15 cellular contexts compared by ENCODE assay signal in the genomic region with DNA sequence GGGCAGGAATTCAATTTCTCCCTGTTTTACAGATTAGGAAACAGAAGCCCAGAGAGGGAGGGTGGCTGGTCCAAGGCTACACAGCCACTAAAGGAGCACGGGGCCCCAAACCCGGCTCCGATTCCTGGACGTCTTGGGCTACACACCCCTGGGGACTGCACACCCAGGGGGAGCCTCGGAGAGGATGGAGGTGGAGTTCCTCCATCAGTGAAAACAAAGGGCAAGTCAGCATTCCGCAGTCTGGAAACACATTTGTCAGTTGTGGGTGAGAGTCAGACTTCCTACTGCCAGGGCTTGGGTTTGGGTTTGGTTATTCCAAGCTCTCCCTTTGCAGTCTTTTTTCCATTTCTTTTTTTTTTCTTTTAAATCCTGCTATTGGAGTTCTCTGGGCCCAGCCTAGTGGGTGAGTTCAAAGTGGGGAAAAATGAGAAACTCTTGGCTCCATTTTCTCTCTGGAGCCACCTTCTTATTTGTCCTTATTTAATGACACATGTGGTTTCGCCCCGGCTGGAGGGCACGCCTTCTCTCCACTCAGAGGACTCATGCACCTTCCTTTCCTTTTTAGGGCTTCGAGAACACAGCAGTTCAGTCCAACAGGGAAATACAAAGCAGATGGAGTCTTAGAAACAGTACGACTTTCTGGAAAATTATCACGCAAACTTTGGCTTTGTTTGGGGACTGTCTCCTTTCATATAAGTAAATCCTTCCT. TPM values are rescaled to one million over a fixed set of nuclear protein-coding genes. Genes with fewer than 3 reads are reported as not detected.
DNase-seq lines count a peak whose midpoint lies in the region; ATAC-seq and TF ChIP-seq lines count a peak whose summit lies in the region.
"Had no signal": no experiment of that assay in that cellular context is flagged by ENCODE, and none has a peak within 500 bp of the region (broad histone marks: within the 10 kb centered on the region; RNA-seq: fewer than 3 reads in every experiment).

No MANE protein-coding gene starts in this region.

- H3K9me3 ChIP-seq in ascending aorta (no peaks in the 10 kb centered on the region), hepatocyte (ENCODE audit: low read depth) (no peaks in the 10 kb centered on the region), psoas muscle (no peaks in the 10 kb centered on the region)
- H3K9me3 ChIP-seq: colonic mucosa, right lobe of liver had no signal

- no peaks in the 10 kb centered on the region for H3K79me2 ChIP-seq in hepatocyte

- no peaks in the 10 kb centered on the region for H3K36me3 ChIP-seq in ascending aorta
- H3K36me3 ChIP-seq in hepatocyte (replicated peaks; ENCODE audit: insufficient read depth, low read depth), result no peaks in the 10 kb centered on the region
- H3K36me3 ChIP-seq in psoas muscle (ENCODE audit: insufficient read depth in 1 of 2, low read depth in 1 of 2), result peaks cover 0 to 4% of the 10 kb centered on the region in 2 donors
- H3K36me3 ChIP-seq: colonic mucosa, right lobe of liver had no signal

- H3K4me3 ChIP-seq in ascending aorta (peak overlapping the region; percentile 7 to 46), hepatocyte (no peak overlapping the region), psoas muscle (no peak overlapping the region)
- H3K4me3 ChIP-seq: colonic mucosa, right lobe of liver had no signal

- no peaks in the 10 kb centered on the region for H4K20me1 ChIP-seq in hepatocyte (ENCODE audit: insufficient read depth, poor library complexity, severe bottlenecking)

- H3K4me1 ChIP-seq in ascending aorta, result peaks cover 15 to 57% of the 10 kb centered on the region in 2 donors
- peaks cover 4% of the 10 kb centered on the region for H3K4me1 ChIP-seq in hepatocyte (ENCODE audit: insufficient read depth)
- no peaks in the 10 kb centered on the region for H3K4me1 ChIP-seq in psoas muscle
- H3K4me1 ChIP-seq: colonic mucosa, right lobe of liver had no signal

- DNase-seq in AG09319 (ENCODE audit: extremely low read depth, low read depth) (peak; percentile 69), ascending aorta (ENCODE audit: low spot score in 2 of 2) (peak; percentile 64 to 93), hepatocyte (ENCODE audit: low spot score) (no peak), psoas muscle (no peak), KBM-7 (no peak)
- DNase-seq: activated T-cell treated with anti-CD3 and anti-CD28 coated beads, Interleukin-2, amount 50 U/mL, for 72 hours; colonic mucosa; naive B cell; NCI-H2029 treated with DMSO at 0.1 percent for 48 hours; NCI-H774 had no signal

- H3K27ac ChIP-seq in ascending aorta (peak overlapping the region; percentile 98), hepatocyte (peak overlapping the region; percentile 89), psoas muscle (peak overlapping the region; percentile 3)
- H3K27ac ChIP-seq: colonic mucosa had no signal

- WGBS in hepatocyte (ENCODE audit: low lambda C conversion rate, missing lambda C conversion rate), result 70% methylated on average over 12 of the region's 12 CpGs
- WGBS in psoas muscle, 3 donors, result 67 to 81% (median 77%) methylated on average over 12 of the region's 12 CpGs

- H2AFZ ChIP-seq in hepatocyte, result no peak overlapping the region

- H3K27me3 ChIP-seq in ascending aorta, result no peaks in the 10 kb centered on the region
- no peaks in the 10 kb centered on the region for H3K27me3 ChIP-seq in hepatocyte
- H3K27me3 ChIP-seq in psoas muscle (ENCODE audit: insufficient read depth in 3 of 3, low read length in 2 of 3), result peaks cover 0 to 2% (median 0%) of the 10 kb centered on the region in 3 donors
- H3K27me3 ChIP-seq: colonic mucosa, right lobe of liver had no signal

- H3K9me2 ChIP-seq in hepatocyte (replicated peaks; ENCODE audit: insufficient read depth), result no peaks in the 10 kb centered on the region

- in situ Hi-C loops in KBM-7 (cut with MboI; ENCODE audit: low pct_unique_long_range_greater_than_20kb, low sequenced_read_pairs), result no loop called here

- no peak for ATAC-seq in psoas muscle
- ATAC-seq in HG02884 (IDR thresholded peaks at IDR 0.05; ENCODE audit: unreplicated experiment), result no peak
- ATAC-seq in GM21737 (IDR thresholded peaks at IDR 0.05; ENCODE audit: unreplicated experiment), result no peak
- no peak for ATAC-seq in GM18517 (IDR thresholded peaks at IDR 0.05; ENCODE audit: unreplicated experiment)
- ATAC-seq: activated T-cell treated with anti-CD3 and anti-CD28 coated beads, Interleukin-2, amount 50 U/mL, for 72 hours; right lobe of liver had no signal

- H3K4me2 ChIP-seq in hepatocyte, result peak overlapping the region; percentile 44

- intact Hi-C loops in ascending aorta (cut with DNase I), result loop anchor here (1.0 to 2.0 kb wide), 3 partner anchors 35 to 59 kb away; partner anchors contain the start of gene AQP1
- intact Hi-C loops in psoas muscle (cut with DNase I), result no loop called here

- no peak for TF ChIP-seq CTCF in AG09319 (IDR thresholded peaks at IDR 0.05; ENCODE audit: low read depth, low read length)
- TF ChIP-seq CTCF in ascending aorta (IDR thresholded peaks at IDR 0.05), result no peak
- TF ChIP-seq CTCF in hepatocyte (IDR thresholded peaks at IDR 0.05; ENCODE audit: poor library complexity), result no peak
- TF ChIP-seq CTCF in psoas muscle (IDR thresholded peaks at IDR 0.05), result no peak

RNA-seq across cellular contexts. Expression of gene AQP1, which starts 59.8 kb away (rescaled TPM):
- total RNA-seq in ascending aorta (2,113 TPM), hepatocyte (92.3 and 124 TPM in 2 replicates), psoas muscle (100 to 1,000 TPM in 2 of 4 donors, 10 to 100 TPM in 2; 76.1 to 229 (median 110) TPM)
- polyA plus RNA-seq in hepatocyte (183 and 241 TPM in 2 replicates), psoas muscle (100 to 1,000 TPM in 1 of 3 donors, 10 to 100 TPM in 2; 75.0 to 130 (median 97.8) TPM)
- total RNA-seq: T-helper 2 cell treated with Interferon-gamma antibody and Interleukin-4, amounts not matched to agents 100 ng/mL and 5 ng/mL, for 36 hours had no signal

Comparison
In these comparisons a context has a peak if more than half of its experiments do, and no peak if none do; other contexts are left out.
1. DNase-seq: peak in AG09319 (single experiment) and ascending aorta (2 of 2); none in hepatocyte (single experiment), psoas muscle (0 of 2) and KBM-7 (single experiment).
2. H3K27ac ChIP-seq: peak in every context shown above with its lines; median percentile 98 in ascending aorta; 89 in hepatocyte; 3 in psoas muscle.
3. H3K4me3 ChIP-seq: peak in ascending aorta (2 of 2); none in hepatocyte (single experiment) and psoas muscle (single experiment).